Comparison of ENCODE assay signal across 11 cellular contexts in genomic region chr2:69831354-69831905, GRCh38. TPM values are rescaled to one million over a fixed set of nuclear protein-coding genes. Genes with fewer than 3 reads are reported as not detected.
DNase-seq lines count a peak whose midpoint lies in the region; ATAC-seq and TF ChIP-seq lines count a peak whose summit lies in the region.
"Had no signal": no experiment of that assay in that cellular context is flagged by ENCODE, and none has a peak within 500 bp of the region (broad histone marks: within the 10 kb centered on the region; RNA-seq: fewer than 3 reads in every experiment).

No MANE protein-coding gene starts in this region.

- H3K36me3 Mint-ChIP-seq in CD4-positive, CD25-positive, alpha-beta regulatory T cell, result peaks cover 7% of the 10 kb centered on the region
- H3K36me3 Mint-ChIP-seq in HFFc6 (ENCODE audit: low read depth), result no peaks in the 10 kb centered on the region

- no peaks in the 10 kb centered on the region for H3K36me3 ChIP-seq in CD4-positive, CD25-positive, alpha-beta regulatory T cell (ENCODE audit: control insufficient read depth, insufficient read depth, low read length)

- peaks cover 38 to 67% (median 50%) of the 10 kb centered on the region in 4 donors for H3K4me1 Mint-ChIP-seq in CD4-positive, CD25-positive, alpha-beta regulatory T cell
- H3K4me1 Mint-ChIP-seq in HFFc6 (ENCODE audit: low read depth), result peaks cover 44% of the 10 kb centered on the region

- no peak for ATAC-seq in CD4-positive, CD25-positive, alpha-beta regulatory T cell (ENCODE audit: low read depth in 2 of 2)
- ATAC-seq in HG03097 (IDR thresholded peaks at IDR 0.05; ENCODE audit: low FRiP score, unreplicated experiment) (no peak), right cardiac atrium (no peak), GM21528 (IDR thresholded peaks at IDR 0.05; ENCODE audit: low FRiP score, unreplicated experiment) (no peak)

- H3K27me3 ChIP-seq in CD4-positive, CD25-positive, alpha-beta regulatory T cell (ENCODE audit: control insufficient read depth, insufficient read depth, low read length), result no peaks in the 10 kb centered on the region
- H3K27me3 ChIP-seq in right cardiac atrium (ENCODE audit: control insufficient read depth, insufficient read depth), result no peaks in the 10 kb centered on the region

- no peaks in the 10 kb centered on the region for H3K27me3 Mint-ChIP-seq in CD4-positive, CD25-positive, alpha-beta regulatory T cell
- no peaks in the 10 kb centered on the region for H3K27me3 Mint-ChIP-seq in HFFc6 (ENCODE audit: insufficient read depth)

- WGBS in right cardiac atrium, result 93% methylated on average over 6 of the region's 6 CpGs

- peak overlapping the region in 1 of 3 donors; percentile 17 for H3K27ac Mint-ChIP-seq in CD4-positive, CD25-positive, alpha-beta regulatory T cell
- H3K27ac Mint-ChIP-seq in HFFc6, result no peak overlapping the region

- H3K27ac ChIP-seq in CD4-positive, CD25-positive, alpha-beta regulatory T cell (ENCODE audit: insufficient read depth, low read length, poor library complexity, severe bottlenecking), result no peak overlapping the region
- H3K27ac ChIP-seq in right cardiac atrium (ENCODE audit: low read length), result no peak overlapping the region

- peak overlapping the region; percentile 95 for H3K4me3 ChIP-seq in CD4-positive, CD25-positive, alpha-beta regulatory T cell (ENCODE audit: low read depth, low read length)
- H3K4me3 ChIP-seq in right cardiac atrium (ENCODE audit: low read length), result no peak overlapping the region

- H3K9me3 ChIP-seq in CD4-positive, CD25-positive, alpha-beta regulatory T cell (ENCODE audit: control insufficient read depth in 2 of 2, low read length in 2 of 2), result no peaks in the 10 kb centered on the region
- H3K9me3 ChIP-seq in right cardiac atrium (ENCODE audit: control insufficient read depth, low read length), result no peaks in the 10 kb centered on the region
- H3K9me3 ChIP-seq: Caco-2 had no signal

- intact Hi-C loops in right cardiac atrium (cut with DNase I), result no loop called here

- no peaks in the 10 kb centered on the region for H3K9me3 Mint-ChIP-seq in CD4-positive, CD25-positive, alpha-beta regulatory T cell
- no peaks in the 10 kb centered on the region for H3K9me3 Mint-ChIP-seq in HFFc6

- no peak for DNase-seq in CD4-positive, CD25-positive, alpha-beta regulatory T cell
- no peak for DNase-seq in HFFc6
- peak; percentile 10 for DNase-seq in amniotic epithelial cell (ENCODE audit: low read depth)
- peak; percentile 20 for DNase-seq in myocyte (ENCODE audit: low read depth)
- DNase-seq in Kasumi-1 (lab: John Stamatoyannopoulos, UW), result no peak
- DNase-seq in right cardiac atrium, result no peak
- DNase-seq: activated CD8-positive, alpha-beta memory T cell treated with anti-CD3 and anti-CD28 coated beads for 24 hours; Caco-2; NCI-H187 treated with DMSO at 0.1 percent for 48 hours had no signal

- no peak for TF ChIP-seq CTCF in HFFc6 (IDR thresholded peaks at IDR 0.05)

- H3K4me1 ChIP-seq in CD4-positive, CD25-positive, alpha-beta regulatory T cell (ENCODE audit: control insufficient read depth, insufficient read depth, low read length, poor library complexity, severe bottlenecking), result peaks cover 62% of the 10 kb centered on the region
- no peaks in the 10 kb centered on the region for H3K4me1 ChIP-seq in right cardiac atrium (ENCODE audit: control insufficient read depth, insufficient read depth, low read length)

- H3K4me3 Mint-ChIP-seq in CD4-positive, CD25-positive, alpha-beta regulatory T cell, result peak overlapping the region; percentile 92 to 97 (median 94)
- H3K4me3 Mint-ChIP-seq in HFFc6, result peak overlapping the region; percentile 92

RNA-seq across cellular contexts. Expression of gene GMCL1, which starts 2.0 kb away (rescaled TPM):
- 32.3 TPM for total RNA-seq in CD4-positive, CD25-positive, alpha-beta regulatory T cell
- polyA plus RNA-seq in CD4-positive, CD25-positive, alpha-beta regulatory T cell, result 10 to 100 TPM; 32.4 to 36.0 (median 33.7) TPM
- 10 to 100 TPM in 2 of 6 experiments, 1 to 10 TPM in 4; 6.5 to 11.2 (median 7.7) TPM for total RNA-seq in HFFc6 (2021; fragmentation: NEBNext Ultra II Directional; extraction: Animal tissue kit (Norgen Biotek cat#: 25700))
- 9.7 and 13.6 TPM in 2 replicates for total RNA-seq in myocyte
- 6.4 TPM for polyA plus RNA-seq in myocyte (2012)
- 1 to 10 TPM; 4.6 to 6.8 (median 6.4) TPM for total RNA-seq in right cardiac atrium
- polyA plus RNA-seq in right cardiac atrium, result 2.5 TPM

Comparison
In these comparisons a context has a peak if more than half of its experiments do, and no peak if none do; other contexts are left out.
1. DNase-seq: peak in amniotic epithelial cell (single experiment) and myocyte (single experiment); none in CD4-positive, CD25-positive, alpha-beta regulatory T cell (0 of 3), HFFc6 (single experiment), Kasumi-1 (0 of 2) and right cardiac atrium (0 of 3).